ENCODE assay signal across 1 cellular context in the genomic region with DNA sequence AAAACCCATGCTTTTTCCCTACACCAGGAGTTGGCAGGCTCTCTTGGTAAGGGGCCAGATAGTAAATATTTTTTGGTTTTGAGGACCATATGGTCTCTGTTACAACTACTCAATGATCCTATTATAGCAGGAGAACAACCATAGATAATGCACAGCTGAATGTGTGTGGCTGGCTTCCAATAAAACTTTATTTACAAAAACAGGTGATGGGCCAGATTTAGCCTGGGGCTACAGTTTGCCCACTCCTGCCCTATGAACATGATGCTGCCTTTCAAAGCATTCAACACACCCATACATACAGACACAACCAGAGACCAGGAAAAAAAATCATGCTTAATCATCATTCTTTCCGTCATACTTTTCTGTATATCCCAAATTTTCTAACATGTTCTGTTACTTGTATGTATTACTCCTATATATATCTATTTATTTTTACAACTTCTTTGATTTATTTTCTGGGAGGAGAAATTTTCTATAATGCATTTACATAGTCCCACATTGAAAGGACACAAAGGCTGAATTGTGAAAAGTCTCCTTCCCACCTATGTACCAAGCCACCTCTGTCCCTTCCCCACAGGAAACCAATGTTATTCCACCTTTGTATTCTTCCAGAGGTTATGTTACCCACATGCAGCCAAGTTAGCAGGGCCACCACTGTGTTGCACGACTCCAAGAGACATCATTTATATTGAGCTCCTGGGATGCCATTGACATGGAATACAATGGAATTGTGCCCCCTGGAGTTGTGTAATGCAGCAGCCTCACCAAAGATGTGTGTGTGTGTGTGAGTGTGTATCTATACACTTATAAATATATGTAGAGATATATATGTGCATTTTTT.
TF ChIP-seq lines count a peak whose summit lies in the region.

No MANE protein-coding gene starts in this region.

TF ChIP-seq in GM23338, 12 proteins besides CTCF, POLR2A, EP300 and RAD21 (continued from another document):
- TF ChIP-seq, protein P1, sequence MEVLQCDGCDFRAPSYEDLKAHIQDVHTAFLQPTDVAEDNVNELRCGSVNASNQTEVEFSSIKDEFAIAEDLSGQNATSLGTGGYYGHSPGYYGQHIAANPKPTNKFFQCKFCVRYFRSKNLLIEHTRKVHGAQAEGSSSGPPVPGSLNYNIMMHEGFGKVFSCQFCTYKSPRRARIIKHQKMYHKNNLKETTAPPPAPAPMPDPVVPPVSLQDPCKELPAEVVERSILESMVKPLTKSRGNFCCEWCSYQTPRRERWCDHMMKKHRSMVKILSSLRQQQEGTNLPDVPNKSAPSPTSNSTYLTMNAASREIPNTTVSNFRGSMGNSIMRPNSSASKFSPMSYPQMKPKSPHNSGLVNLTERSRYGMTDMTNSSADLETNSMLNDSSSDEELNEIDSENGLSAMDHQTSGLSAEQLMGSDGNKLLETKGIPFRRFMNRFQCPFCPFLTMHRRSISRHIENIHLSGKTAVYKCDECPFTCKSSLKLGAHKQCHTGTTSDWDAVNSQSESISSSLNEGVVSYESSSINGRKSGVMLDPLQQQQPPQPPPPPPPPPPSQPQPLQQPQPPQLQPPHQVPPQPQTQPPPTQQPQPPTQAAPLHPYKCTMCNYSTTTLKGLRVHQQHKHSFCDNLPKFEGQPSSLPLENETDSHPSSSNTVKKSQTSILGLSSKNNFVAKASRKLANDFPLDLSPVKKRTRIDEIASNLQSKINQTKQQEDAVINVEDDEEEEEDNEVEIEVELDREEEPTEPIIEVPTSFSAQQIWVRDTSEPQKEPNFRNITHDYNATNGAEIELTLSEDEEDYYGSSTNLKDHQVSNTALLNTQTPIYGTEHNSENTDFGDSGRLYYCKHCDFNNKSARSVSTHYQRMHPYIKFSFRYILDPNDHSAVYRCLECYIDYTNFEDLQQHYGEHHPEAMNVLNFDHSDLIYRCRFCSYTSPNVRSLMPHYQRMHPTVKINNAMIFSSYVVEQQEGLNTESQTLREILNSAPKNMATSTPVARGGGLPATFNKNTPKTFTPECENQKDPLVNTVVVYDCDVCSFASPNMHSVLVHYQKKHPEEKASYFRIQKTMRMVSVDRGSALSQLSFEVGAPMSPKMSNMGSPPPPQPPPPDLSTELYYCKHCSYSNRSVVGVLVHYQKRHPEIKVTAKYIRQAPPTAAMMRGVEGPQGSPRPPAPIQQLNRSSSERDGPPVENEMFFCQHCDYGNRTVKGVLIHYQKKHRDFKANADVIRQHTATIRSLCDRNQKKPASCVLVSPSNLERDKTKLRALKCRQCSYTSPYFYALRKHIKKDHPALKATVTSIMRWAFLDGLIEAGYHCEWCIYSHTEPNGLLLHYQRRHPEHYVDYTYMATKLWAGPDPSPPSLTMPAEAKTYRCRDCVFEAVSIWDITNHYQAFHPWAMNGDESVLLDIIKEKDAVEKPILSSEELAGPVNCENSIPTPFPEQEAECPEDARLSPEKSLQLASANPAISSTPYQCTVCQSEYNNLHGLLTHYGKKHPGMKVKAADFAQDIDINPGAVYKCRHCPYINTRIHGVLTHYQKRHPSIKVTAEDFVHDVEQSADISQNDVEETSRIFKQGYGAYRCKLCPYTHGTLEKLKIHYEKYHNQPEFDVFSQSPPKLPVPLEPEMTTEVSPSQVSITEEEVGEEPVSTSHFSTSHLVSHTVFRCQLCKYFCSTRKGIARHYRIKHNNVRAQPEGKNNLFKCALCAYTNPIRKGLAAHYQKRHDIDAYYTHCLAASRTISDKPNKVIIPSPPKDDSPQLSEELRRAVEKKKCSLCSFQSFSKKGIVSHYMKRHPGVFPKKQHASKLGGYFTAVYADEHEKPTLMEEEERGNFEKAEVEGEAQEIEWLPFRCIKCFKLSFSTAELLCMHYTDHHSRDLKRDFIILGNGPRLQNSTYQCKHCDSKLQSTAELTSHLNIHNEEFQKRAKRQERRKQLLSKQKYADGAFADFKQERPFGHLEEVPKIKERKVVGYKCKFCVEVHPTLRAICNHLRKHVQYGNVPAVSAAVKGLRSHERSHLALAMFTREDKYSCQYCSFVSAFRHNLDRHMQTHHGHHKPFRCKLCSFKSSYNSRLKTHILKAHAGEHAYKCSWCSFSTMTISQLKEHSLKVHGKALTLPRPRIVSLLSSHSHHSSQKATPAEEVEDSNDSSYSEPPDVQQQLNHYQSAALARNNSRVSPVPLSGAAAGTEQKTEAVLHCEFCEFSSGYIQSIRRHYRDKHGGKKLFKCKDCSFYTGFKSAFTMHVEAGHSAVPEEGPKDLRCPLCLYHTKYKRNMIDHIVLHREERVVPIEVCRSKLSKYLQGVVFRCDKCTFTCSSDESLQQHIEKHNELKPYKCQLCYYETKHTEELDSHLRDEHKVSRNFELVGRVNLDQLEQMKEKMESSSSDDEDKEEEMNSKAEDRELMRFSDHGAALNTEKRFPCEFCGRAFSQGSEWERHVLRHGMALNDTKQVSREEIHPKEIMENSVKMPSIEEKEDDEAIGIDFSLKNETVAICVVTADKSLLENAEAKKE (CRISPR knock-in tag; IDR thresholded peaks at IDR 0.05): no peak
- no peak for TF ChIP-seq EZH2 (IDR thresholded peaks at IDR 0.05; ENCODE audit: low read depth, unreplicated experiment)
- TF ChIP-seq, protein P2, sequence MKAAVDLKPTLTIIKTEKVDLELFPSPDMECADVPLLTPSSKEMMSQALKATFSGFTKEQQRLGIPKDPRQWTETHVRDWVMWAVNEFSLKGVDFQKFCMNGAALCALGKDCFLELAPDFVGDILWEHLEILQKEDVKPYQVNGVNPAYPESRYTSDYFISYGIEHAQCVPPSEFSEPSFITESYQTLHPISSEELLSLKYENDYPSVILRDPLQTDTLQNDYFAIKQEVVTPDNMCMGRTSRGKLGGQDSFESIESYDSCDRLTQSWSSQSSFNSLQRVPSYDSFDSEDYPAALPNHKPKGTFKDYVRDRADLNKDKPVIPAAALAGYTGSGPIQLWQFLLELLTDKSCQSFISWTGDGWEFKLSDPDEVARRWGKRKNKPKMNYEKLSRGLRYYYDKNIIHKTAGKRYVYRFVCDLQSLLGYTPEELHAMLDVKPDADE (IDR thresholded peaks at IDR 0.05): no peak
